ENCODE assay signal across 9 cellular contexts in genomic region chr3:24769918-24770317, GRCh38.
"Had no signal": no experiment of that assay in that cellular context is flagged by ENCODE, and none has a peak within 500 bp of the region (broad histone marks: within the 10 kb centered on the region; RNA-seq: fewer than 3 reads in every experiment).

No MANE protein-coding gene starts in this region.

- H3K27ac ChIP-seq: KMS-11 had no signal

- DNase-seq: H9, HCEC 1CT, Karpas-422, KBM-7 had no signal

- H3K9ac ChIP-seq: KMS-11 had no signal

- H2AFZ ChIP-seq: GM23338 had no signal

- H3K4me3 ChIP-seq: GM23338 had no signal

- ATAC-seq: GM23338 had no signal

- FAIRE-seq: H1, H54, HTR-8/SVneo had no signal

- H3K4me2 ChIP-seq: GM23338, KMS-11 had no signal
